Comparison of ENCODE assay signal across 8 cellular contexts in genomic region chr1:93607814-93608187, GRCh38.
DNase-seq lines count a peak whose midpoint lies in the region; ATAC-seq and TF ChIP-seq lines count a peak whose summit lies in the region.

No MANE protein-coding gene starts in this region.

- H3K27me3 Mint-ChIP-seq in type B pancreatic cell = no peaks in the 10 kb centered on the region

- H3K36me3 Mint-ChIP-seq in type B pancreatic cell = peaks cover 23% of the 10 kb centered on the region

- H3K27ac ChIP-seq in IMR-90 (ENCODE audit: insufficient read depth, low read length) = 0 out of 2 replicates have a peak overlapping the region, but pooled peaks have one; percentile 5
- peak overlapping the region in 3 of 4 donors; percentile 41 to 51 (median 45) for H3K27ac ChIP-seq in gastroesophageal sphincter

- no peak overlapping the region for H2AFZ ChIP-seq in IMR-90 (replicated peaks; ENCODE audit: low read length, poor library complexity)

- ATAC-seq in GM18499 (IDR thresholded peaks at IDR 0.05; ENCODE audit: insufficient read depth, unreplicated experiment) (peak; percentile 87), GM21526 (IDR thresholded peaks at IDR 0.05; ENCODE audit: low FRiP score, unreplicated experiment) (peak; percentile 94), IMR-90 (ENCODE audit: low read depth) (peak; percentile 40), gastroesophageal sphincter (no peak)

- H4K5ac ChIP-seq in IMR-90 (ENCODE audit: low read depth, low read length) = 0 out of 2 replicates have a peak overlapping the region, but pooled peaks have one; percentile 21

- no TSS peak for BruUV-seq in IMR-90 (replicated peaks; lab: Mats Ljungman, UMichigan)

- H3K36me3 ChIP-seq in IMR-90 (ENCODE audit: control insufficient read depth, insufficient read depth, low read length) (no peaks in the 10 kb centered on the region), gastroesophageal sphincter (no peaks in the 10 kb centered on the region)

- no peak overlapping the region for H3K4me3 Mint-ChIP-seq in type B pancreatic cell

- H3K4me3 ChIP-seq in IMR-90 (ENCODE audit: insufficient read depth, low read depth, low read length) = no peak overlapping the region
- H3K4me3 ChIP-seq in gastroesophageal sphincter = no peak overlapping the region

- CTCF ChIA-PET in IMR-90 (lab: Yijun Ruan, JAX) = interaction anchor here (0.6 kb wide), 1 partner anchor 862 kb away, joined by 4 read pairs; no protein-coding TSS in a partner anchor

- peaks cover 70% of the 10 kb centered on the region for H3K4me1 Mint-ChIP-seq in type B pancreatic cell (ENCODE audit: unreplicated experiment)

- H3K9ac ChIP-seq in IMR-90 (ENCODE audit: low read depth, low read length) = no peak overlapping the region

- dilution Hi-C loops in IMR-90 (cut with HindIII; ENCODE audit: low sequenced_read_pairs, unreplicated experiment) = no loop called here

- peak; percentile 73 for DNase-seq in IMR-90
- DNase-seq in type B pancreatic cell (ENCODE audit: extremely low spot score, unreplicated experiment) = no peak
- DNase-seq in GM03348 (ENCODE audit: low spot score) = no peak
- DNase-seq in NCI-H526 treated with DMSO at 0.1 percent for 48 hours (lab: John Stamatoyannopoulos, UW) = no peak
- no peak for DNase-seq in D341Med (ENCODE audit: low spot score)

- no peak overlapping the region for H4K91ac ChIP-seq in IMR-90 (ENCODE audit: insufficient read depth, low read depth, low read length)

- H3K79me1 ChIP-seq in IMR-90 (ENCODE audit: low read depth in 1 of 2, low read length in 2 of 2) = peaks cover 39 to 97% of the 10 kb centered on the region in 2 experiments

- H3K9me3 ChIP-seq in IMR-90 (ENCODE audit: control insufficient read depth, insufficient read depth, low read length) (no peaks in the 10 kb centered on the region), gastroesophageal sphincter (no peaks in the 10 kb centered on the region)

- no peaks in the 10 kb centered on the region for H3K27me3 ChIP-seq in IMR-90 (ENCODE audit: control insufficient read depth, insufficient read depth, low read length)
- no peaks in the 10 kb centered on the region for H3K27me3 ChIP-seq in gastroesophageal sphincter

- no peak overlapping the region for H2BK20ac ChIP-seq in IMR-90 (ENCODE audit: low read depth, low read length)

- no peak overlapping the region for H2BK5ac ChIP-seq in IMR-90 (ENCODE audit: low read depth, low read length, poor library complexity, severe bottlenecking)

- POLR2A ChIA-PET in IMR-90 (lab: Charles Lee; ENCODE audit: unreplicated experiment) = interaction anchor here (0.6 kb wide), 1 partner anchor 489 kb away, joined by 4 read pairs; no protein-coding TSS in a partner anchor

- no peak overlapping the region for H3K18ac ChIP-seq in IMR-90 (ENCODE audit: low read depth, low read length)

- H3K4me1 ChIP-seq in IMR-90 (ENCODE audit: control insufficient read depth, insufficient read depth, low read length) (peaks cover 28% of the 10 kb centered on the region), gastroesophageal sphincter (peaks cover 0 to 89% (median 4%) of the 10 kb centered on the region in 3 donors)

- no peak overlapping the region for H2BK120ac ChIP-seq in IMR-90 (ENCODE audit: low read depth, low read length)

- H2AK9ac ChIP-seq in IMR-90 (replicated peaks; ENCODE audit: low read depth, low read length, poor library complexity) = no peak overlapping the region

- no peak overlapping the region for H4K8ac ChIP-seq in IMR-90 (ENCODE audit: low read depth in 2 of 2, low read length in 2 of 2)

- H2BK15ac ChIP-seq in IMR-90 (ENCODE audit: low read depth, low read length) = no peak overlapping the region

- peak overlapping the region; percentile 44; the same call in 1 of the 2 replicates for H3K4me2 ChIP-seq in IMR-90 (ENCODE audit: low read depth, low read length)

- TF ChIP-seq EP300 in gastroesophageal sphincter (IDR thresholded peaks at IDR 0.05) = no peak

- peaks cover 94% of the 10 kb centered on the region for H4K20me1 ChIP-seq in IMR-90 (ENCODE audit: insufficient read depth, low read length)

- no peak for TF ChIP-seq RAD21 in IMR-90 (IDR thresholded peaks at IDR 0.05; ENCODE audit: low read length)

- H3K9me1 ChIP-seq in IMR-90 (ENCODE audit: insufficient read depth, low read length) = peaks cover 54% of the 10 kb centered on the region

- no peak for TF ChIP-seq CTCF in IMR-90 (conservative IDR thresholded peaks at IDR 0.05; ENCODE audit: low read depth, low read length)
- no peak for TF ChIP-seq CTCF in gastroesophageal sphincter (IDR thresholded peaks at IDR 0.05)
- TF ChIP-seq CTCF in type B pancreatic cell (conservative IDR thresholded peaks at IDR 0.05) = no peak

- peaks cover 5% of the 10 kb centered on the region for H3K9me3 Mint-ChIP-seq in type B pancreatic cell

- peak overlapping the region; percentile 10; the same call in 1 of the 2 replicates for H3K23ac ChIP-seq in IMR-90 (ENCODE audit: low read depth, low read length)

- WGBS in IMR-90 (ENCODE audit: extremely low coverage in 2 of 2, insufficient read length in 1 of 2), 2 experiments = no CpG with 5 or more reads among the region's 5 CpGs
- 83 to 96% methylated on average over 4 to 5 of the region's 5 CpGs for whole genome bisulfite sequencing in gastroesophageal sphincter (ENCODE audit: low coverage in 1 of 2), 2 donors

- H3K27ac Mint-ChIP-seq in type B pancreatic cell = peak overlapping the region; percentile 54

- H2AK5ac ChIP-seq in IMR-90 (ENCODE audit: low read depth, low read length) = peak overlapping the region; percentile 47; the same call in 1 of the 2 replicates

- no peak overlapping the region for H3K14ac ChIP-seq in IMR-90 (replicated peaks; ENCODE audit: low read depth, low read length)

- no peak overlapping the region for H3K56ac ChIP-seq in IMR-90 (ENCODE audit: extremely low read depth, insufficient read depth, low read length)

- TF ChIP-seq POLR2A in IMR-90 (IDR thresholded peaks at IDR 0.05; ENCODE audit: low read depth, low read length) (no peak), gastroesophageal sphincter (IDR thresholded peaks at IDR 0.05) (no peak)

- in situ Hi-C loops in IMR-90 (cut with MboI; ENCODE audit: low sequenced_read_pairs) = no loop called here

- H3K4ac ChIP-seq in IMR-90 (ENCODE audit: low read depth, low read length) = peak overlapping the region; percentile 46; the same call in 1 of the 2 replicates

- intact Hi-C loops in IMR-90 (cut with micrococcal nuclease) = no loop called here

TF ChIP-seq in IMR-90, 13 proteins besides CTCF, POLR2A, EP300 and RAD21:
- TF ChIP-seq SMC3 (IDR thresholded peaks at IDR 0.05; ENCODE audit: low read depth, low read length) (no peak), FOS (IDR thresholded peaks at IDR 0.05; ENCODE audit: low read depth, low read length) (peak; percentile 36; the same call in 1 of the 2 replicates)
